In the genomic region with DNA sequence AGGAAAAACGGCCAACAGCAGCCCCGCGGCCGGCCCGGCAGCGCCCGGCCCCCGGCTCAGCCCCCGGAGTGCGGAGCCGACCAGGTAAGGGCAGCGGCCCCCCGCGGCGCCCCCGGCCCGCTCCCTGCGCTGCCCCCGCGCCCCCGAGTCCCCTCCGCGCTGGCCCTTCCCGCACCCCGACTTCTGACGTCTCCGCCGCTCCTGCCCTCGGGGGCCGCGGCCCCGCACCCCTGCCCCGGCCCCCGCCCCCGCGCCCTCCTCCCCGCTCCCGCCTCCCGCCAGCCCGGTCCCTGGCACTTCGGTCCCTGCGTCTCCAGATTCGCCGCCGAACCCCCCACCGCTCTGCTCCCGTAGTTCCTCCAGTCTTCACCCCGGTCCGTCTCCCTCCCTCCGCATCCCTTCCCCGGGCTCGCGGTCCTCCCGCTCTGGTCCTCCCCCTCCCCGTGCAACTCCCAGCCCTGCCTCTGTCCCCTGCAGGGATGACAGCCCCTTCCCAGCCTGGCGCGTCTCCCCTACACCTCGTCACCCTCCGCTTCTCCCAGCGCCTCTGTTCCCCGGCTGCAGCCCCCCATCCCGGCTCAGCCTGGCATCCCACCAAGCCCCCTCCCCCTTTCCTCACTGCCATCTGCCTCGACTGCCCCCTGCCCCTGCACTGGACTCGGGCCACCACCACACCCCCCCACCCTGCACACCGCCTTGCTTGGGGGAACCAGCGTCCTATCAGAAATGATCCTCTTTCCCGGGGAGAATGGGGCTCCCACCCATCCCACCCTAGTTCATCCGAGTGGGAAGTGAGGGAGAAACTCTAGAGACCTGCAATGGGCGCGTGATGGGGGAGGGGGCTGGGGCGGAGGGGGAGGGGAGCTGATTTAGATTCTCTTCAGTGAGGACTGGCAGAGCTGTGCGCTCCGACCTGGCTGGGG, we compare ENCODE assay signal across 8 cellular contexts. TPM values are rescaled to one million over a fixed set of nuclear protein-coding genes. Genes with fewer than 3 reads are reported as not detected.
DNase-seq lines count a peak whose midpoint lies in the region; ATAC-seq, FAIRE-seq and TF ChIP-seq lines count a peak whose summit lies in the region.

No MANE protein-coding gene starts in this region.

- no peaks in the 10 kb centered on the region for H3F3A ChIP-seq in MM.1S (ENCODE audit: insufficient read depth, low read length)

- TF ChIP-seq CTCF in D721Med (IDR thresholded peaks at IDR 0.05; ENCODE audit: insufficient read depth, missing control alignments): no peak
- no peak for TF ChIP-seq CTCF in MM.1S (IDR thresholded peaks at IDR 0.05; ENCODE audit: low read length)
- no peak for TF ChIP-seq CTCF in sigmoid colon (IDR thresholded peaks at IDR 0.05)

- H3K4me1 ChIP-seq in MM.1S (ENCODE audit: low read length) (peaks cover 7% of the 10 kb centered on the region), sigmoid colon (peaks cover 0 to 7% (median 5%) of the 10 kb centered on the region in 4 donors)

- no peak for TF ChIP-seq EP300 in sigmoid colon (IDR thresholded peaks at IDR 0.05)

- no peaks in the 10 kb centered on the region for H4K20me1 ChIP-seq in MM.1S (ENCODE audit: insufficient read depth, low read length)

- intact Hi-C loops in sigmoid colon (cut with DNase I): loop anchor here (1.0 to 2.0 kb wide), 5 partner anchors 173 to 683 kb away; no protein-coding TSS in a partner anchor

- H3K27ac ChIP-seq in MM.1S (ENCODE audit: low read length) (no peak overlapping the region), sigmoid colon (no peak overlapping the region)

- H3K27me3 ChIP-seq in MM.1S (replicated peaks; ENCODE audit: insufficient read depth, low read length) (no peaks in the 10 kb centered on the region), sigmoid colon (peaks cover 4 to 12% (median 10%) of the 10 kb centered on the region in 3 donors)

- peak overlapping the region; percentile 52; the same call in 1 of the 2 replicates for H3K9ac ChIP-seq in MM.1S (ENCODE audit: low read length)

- H3K9me2 ChIP-seq in MM.1S (replicated peaks; ENCODE audit: insufficient read depth, low read length): no peaks in the 10 kb centered on the region

- TF ChIP-seq POLR2A in sigmoid colon (IDR thresholded peaks at IDR 0.05): no peak

- H3K79me2 ChIP-seq in MM.1S (ENCODE audit: low read length): peaks cover 5% of the 10 kb centered on the region; the same call in 1 of the 2 replicates

- WGBS in sigmoid colon, 2 donors: 7 to 8% methylated on average over 73 of the region's 73 CpGs

- 0 out of 2 replicates have a peak overlapping the region, but pooled peaks have one; percentile 42 for H2AFZ ChIP-seq in MM.1S (ENCODE audit: low read length)

- DNase-seq in D721Med (ENCODE audit: insufficient read length, low spot score) (peak; percentile 57), MM.1S (no peak), frontal cortex (ENCODE audit: low spot score in 2 of 2) (peak; percentile 62 to 67), sigmoid colon (no peak), medulla oblongata (ENCODE audit: extremely low spot score) (no peak), HuH-7.5 (ENCODE audit: low spot score) (no peak)

- H3K9me3 ChIP-seq in MM.1S (replicated peaks; ENCODE audit: insufficient read depth, low read length): no peaks in the 10 kb centered on the region
- no peaks in the 10 kb centered on the region for H3K9me3 ChIP-seq in sigmoid colon

- H3K4me3 ChIP-seq in MM.1S (ENCODE audit: low read length) (peak overlapping the region; percentile 67), sigmoid colon (peak overlapping the region in 3 of 4 donors; percentile 44 to 55 (median 44))

- FAIRE-seq in D721Med (lab: Jason Lieb, UNC): no peak
- FAIRE-seq in frontal cortex (lab: Jason Lieb, UNC): no peak

- ATAC-seq in HG02938 (IDR thresholded peaks at IDR 0.05; ENCODE audit: unreplicated experiment): no peak
- ATAC-seq in HG02678 (IDR thresholded peaks at IDR 0.05; ENCODE audit: unreplicated experiment): no peak

- H3K36me3 ChIP-seq in MM.1S (replicated peaks; ENCODE audit: insufficient read depth, low read length): no peaks in the 10 kb centered on the region
- no peaks in the 10 kb centered on the region for H3K36me3 ChIP-seq in sigmoid colon

- H3K4me2 ChIP-seq in MM.1S (ENCODE audit: low read depth, low read length): peak overlapping the region; percentile 68

RNA-seq across cellular contexts. Expression of a gene that starts 0.5 kb away (rescaled TPM):
- 3.3 TPM for total RNA-seq in frontal cortex
- under 1 TPM in 2 of 4 donors, not detected in 2; 0.27 to 0.36 TPM for total RNA-seq in sigmoid colon
- polyA plus RNA-seq in sigmoid colon: under 1 TPM in 1 of 3 donors, not detected in 2; 0.10 TPM

Comparison
In these comparisons a context has a peak if more than half of its experiments do, and no peak if none do; other contexts are left out.
1. DNase-seq: peak in D721Med (single experiment) and frontal cortex (2 of 2); none in MM.1S (single experiment), sigmoid colon (single experiment), medulla oblongata (single experiment) and HuH-7.5 (single experiment).